In the genomic region with DNA sequence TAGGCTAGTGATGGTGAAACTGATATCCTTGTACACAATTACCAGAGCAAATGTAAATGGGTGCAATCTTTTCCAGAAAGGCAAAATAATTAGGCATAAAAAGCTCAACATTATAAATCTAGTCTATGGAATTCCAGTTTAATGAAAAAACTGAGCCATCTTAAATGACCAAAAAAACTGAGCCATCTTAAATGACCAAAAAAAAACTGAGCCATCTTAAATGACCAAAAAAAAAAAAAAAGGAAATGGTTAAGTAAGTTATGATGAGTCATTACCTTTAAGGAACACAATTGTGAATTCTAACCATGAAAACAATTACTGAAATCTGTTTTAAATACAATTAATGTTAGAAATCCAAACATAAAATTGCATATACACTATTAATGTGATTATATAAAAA, we compare ENCODE assay signal across 1 cellular context.
TF ChIP-seq lines count a peak whose summit lies in the region.

No MANE protein-coding gene starts in this region.

TF ChIP-seq in IMR-90, 13 proteins besides CTCF, POLR2A, EP300 and RAD21:
- TF ChIP-seq CEBPB (IDR thresholded peaks at IDR 0.05; ENCODE audit: low read depth, low read length) (no peak), FOS (IDR thresholded peaks at IDR 0.05; ENCODE audit: low read depth, low read length) (no peak; the same call in 1 of the 2 replicates), NFE2L2 (IDR thresholded peaks at IDR 0.05; ENCODE audit: low read depth, low read length) (no peak; the same call in 1 of the 2 replicates), SMC3 (IDR thresholded peaks at IDR 0.05; ENCODE audit: low read depth, low read length) (no peak), CHD1 (IDR thresholded peaks at IDR 0.05; ENCODE audit: low read depth, low read length) (no peak), MAZ (IDR thresholded peaks at IDR 0.05; ENCODE audit: borderline replicate concordance, low read depth, low read length) (no peak), RCOR1 (IDR thresholded peaks at IDR 0.05; ENCODE audit: insufficient replicate concordance, low read length) (no peak), BHLHE40 (IDR thresholded peaks at IDR 0.05; ENCODE audit: low read depth, low read length) (no peak), RFX5 (IDR thresholded peaks at IDR 0.05; ENCODE audit: low read depth, low read length) (no peak), MXI1 (IDR thresholded peaks at IDR 0.05; ENCODE audit: borderline replicate concordance, low read depth, low read length) (no peak), MAFK (IDR thresholded peaks at IDR 0.05; ENCODE audit: low read depth, low read length) (no peak)
- TF ChIP-seq, protein P1, sequence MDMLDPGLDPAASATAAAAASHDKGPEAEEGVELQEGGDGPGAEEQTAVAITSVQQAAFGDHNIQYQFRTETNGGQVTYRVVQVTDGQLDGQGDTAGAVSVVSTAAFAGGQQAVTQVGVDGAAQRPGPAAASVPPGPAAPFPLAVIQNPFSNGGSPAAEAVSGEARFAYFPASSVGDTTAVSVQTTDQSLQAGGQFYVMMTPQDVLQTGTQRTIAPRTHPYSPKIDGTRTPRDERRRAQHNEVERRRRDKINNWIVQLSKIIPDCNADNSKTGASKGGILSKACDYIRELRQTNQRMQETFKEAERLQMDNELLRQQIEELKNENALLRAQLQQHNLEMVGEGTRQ (IDR thresholded peaks at IDR 0.05; ENCODE audit: low read depth, low read length) = no peak
- TF ChIP-seq, protein P2, sequence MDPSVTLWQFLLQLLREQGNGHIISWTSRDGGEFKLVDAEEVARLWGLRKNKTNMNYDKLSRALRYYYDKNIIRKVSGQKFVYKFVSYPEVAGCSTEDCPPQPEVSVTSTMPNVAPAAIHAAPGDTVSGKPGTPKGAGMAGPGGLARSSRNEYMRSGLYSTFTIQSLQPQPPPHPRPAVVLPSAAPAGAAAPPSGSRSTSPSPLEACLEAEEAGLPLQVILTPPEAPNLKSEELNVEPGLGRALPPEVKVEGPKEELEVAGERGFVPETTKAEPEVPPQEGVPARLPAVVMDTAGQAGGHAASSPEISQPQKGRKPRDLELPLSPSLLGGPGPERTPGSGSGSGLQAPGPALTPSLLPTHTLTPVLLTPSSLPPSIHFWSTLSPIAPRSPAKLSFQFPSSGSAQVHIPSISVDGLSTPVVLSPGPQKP (IDR thresholded peaks at IDR 0.05; ENCODE audit: borderline replicate concordance, low read depth, low read length) = no peak
